In the genomic region with DNA sequence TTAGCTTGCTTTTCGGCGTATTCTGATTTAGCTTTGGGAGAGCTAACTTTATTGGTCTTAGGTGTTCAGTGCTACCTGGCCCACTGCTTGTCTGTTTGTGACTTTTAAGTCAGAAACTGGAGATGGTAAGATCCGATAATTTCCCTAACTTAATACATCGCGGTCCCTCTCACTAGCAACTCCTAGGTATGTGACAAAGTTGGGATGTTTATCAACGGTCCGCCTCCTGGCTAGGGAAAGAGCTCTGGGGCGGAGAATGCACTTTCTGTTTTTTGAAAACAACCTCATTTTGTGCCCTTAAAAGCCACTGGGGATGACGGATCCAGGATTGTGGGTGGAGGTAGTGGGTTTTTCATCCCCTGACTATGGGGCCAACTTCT, we compare ENCODE assay signal across 8 cellular contexts. TPM values are rescaled to one million over a fixed set of nuclear protein-coding genes. Genes with fewer than 3 reads are reported as not detected.
DNase-seq lines count a peak whose midpoint lies in the region; ATAC-seq, FAIRE-seq and TF ChIP-seq lines count a peak whose summit lies in the region.

No MANE protein-coding gene starts in this region.

- TF ChIP-seq CTCF in esophagus muscularis mucosa (IDR thresholded peaks at IDR 0.05) (no peak), GM20000 (IDR thresholded peaks at IDR 0.05; ENCODE audit: extremely low read depth, missing control alignments) (no peak)

- peak overlapping the region; percentile 99 for H3K9ac ChIP-seq in rectal smooth muscle tissue (ENCODE audit: low read length)

- peak overlapping the region; percentile 75 to 95 (median 86) for H3K4me3 ChIP-seq in esophagus muscularis mucosa
- H3K4me3 ChIP-seq in rectal smooth muscle tissue (ENCODE audit: low read length), result peak overlapping the region; percentile 99

- H3K27me3 ChIP-seq in esophagus muscularis mucosa, result no peaks in the 10 kb centered on the region
- no peaks in the 10 kb centered on the region for H3K27me3 ChIP-seq in rectal smooth muscle tissue (ENCODE audit: control insufficient read depth, insufficient read depth, low read length)

- TF ChIP-seq EP300 in esophagus muscularis mucosa (IDR thresholded peaks at IDR 0.05), result no peak

- H3K36me3 ChIP-seq in esophagus muscularis mucosa, result peaks cover 0 to 31% (median 15%) of the 10 kb centered on the region in 4 donors
- peaks cover 16% of the 10 kb centered on the region for H3K36me3 ChIP-seq in rectal smooth muscle tissue (ENCODE audit: control insufficient read depth, insufficient read depth, low read length)

- FAIRE-seq in GM12891 (lab: Jason Lieb, UNC), result peak; percentile 23

- DNase-seq in GM12891 (ENCODE audit: insufficient read length, low spot score) (no peak), RPMI8226 (peak; percentile 22), esophagus muscularis mucosa (ENCODE audit: extremely low spot score) (peak; percentile 84), NCI-H2029 (lab: John Stamatoyannopoulos, UW) (no peak), GM20000 (ENCODE audit: low spot score) (no peak)

- H3K4me1 ChIP-seq in esophagus muscularis mucosa (peaks cover 60 to 76% (median 74%) of the 10 kb centered on the region in 4 donors), rectal smooth muscle tissue (ENCODE audit: control insufficient read depth, insufficient read depth, low read length) (peaks cover 38% of the 10 kb centered on the region)

- intact Hi-C loops in esophagus muscularis mucosa (cut with DNase I), result loop anchor here (5.0 to 10.0 kb wide), 3 partner anchors 156 to 454 kb away; a partner anchor contains a TSS

- H3K9me3 ChIP-seq in esophagus muscularis mucosa, result no peaks in the 10 kb centered on the region

- ATAC-seq in GM21529 (IDR thresholded peaks at IDR 0.05; ENCODE audit: unreplicated experiment) (no peak), GM19324 (IDR thresholded peaks at IDR 0.05; ENCODE audit: low FRiP score, unreplicated experiment) (no peak)

- no peak for TF ChIP-seq POLR2A in GM12891 (IDR thresholded peaks at IDR 0.05; ENCODE audit: low read depth, low read length)
- no peak for TF ChIP-seq POLR2A in esophagus muscularis mucosa (IDR thresholded peaks at IDR 0.05; ENCODE audit: low read depth)

- H3K27ac ChIP-seq in esophagus muscularis mucosa (replicated peaks in 1 of 4), result peak overlapping the region; percentile 98 to 100 (median 100)
- H3K27ac ChIP-seq in rectal smooth muscle tissue (ENCODE audit: low read depth, low read length), result peak overlapping the region; percentile 98

- 1% methylated on average over 9 of the region's 9 CpGs for WGBS in esophagus muscularis mucosa

TF ChIP-seq in GM12891, 5 proteins besides CTCF, POLR2A, EP300 and RAD21:
- no peak for TF ChIP-seq TAF1 (IDR thresholded peaks at IDR 0.05; ENCODE audit: low read depth, low read length)
- no peak for TF ChIP-seq POU2F2 (IDR thresholded peaks at IDR 0.05; ENCODE audit: low read depth, low read length)
- TF ChIP-seq POLR2AphosphoS5 (IDR thresholded peaks at IDR 0.05; ENCODE audit: low read depth, low read length), result no peak
- no peak for TF ChIP-seq SPI1 (IDR thresholded peaks at IDR 0.05; ENCODE audit: low read depth, low read length)
- TF ChIP-seq PAX5 (IDR thresholded peaks at IDR 0.05; ENCODE audit: insufficient read depth, low read length, severe bottlenecking), result no peak

RNA-seq across cellular contexts. Expression of a gene that starts 1.2 kb away (rescaled TPM):
- polyA plus RNA-seq in GM12891 (2012; ENCODE audit: low read depth, missing spikeins), result 11.8 TPM
- 10 to 100 TPM; 48.7 to 97.4 (median 70.6) TPM for total RNA-seq in esophagus muscularis mucosa

RNA-seq across cellular contexts. Expression of a gene that starts 22.4 kb away (rescaled TPM):
- polyA plus RNA-seq in GM12891 (2012; ENCODE audit: low read depth, missing spikeins), result 1.4 TPM
- 1 to 10 TPM in 1 of 4 donors, not detected in 3; 1.7 TPM for total RNA-seq in esophagus muscularis mucosa

Comparison
In these comparisons a context has a peak if more than half of its experiments do, and no peak if none do; other contexts are left out.
1. DNase-seq: peak in RPMI8226 (single experiment) and esophagus muscularis mucosa (single experiment); none in GM12891 (single experiment), NCI-H2029 (single experiment) and GM20000 (single experiment).